8 cellular contexts compared by ENCODE assay signal in the genomic region with DNA sequence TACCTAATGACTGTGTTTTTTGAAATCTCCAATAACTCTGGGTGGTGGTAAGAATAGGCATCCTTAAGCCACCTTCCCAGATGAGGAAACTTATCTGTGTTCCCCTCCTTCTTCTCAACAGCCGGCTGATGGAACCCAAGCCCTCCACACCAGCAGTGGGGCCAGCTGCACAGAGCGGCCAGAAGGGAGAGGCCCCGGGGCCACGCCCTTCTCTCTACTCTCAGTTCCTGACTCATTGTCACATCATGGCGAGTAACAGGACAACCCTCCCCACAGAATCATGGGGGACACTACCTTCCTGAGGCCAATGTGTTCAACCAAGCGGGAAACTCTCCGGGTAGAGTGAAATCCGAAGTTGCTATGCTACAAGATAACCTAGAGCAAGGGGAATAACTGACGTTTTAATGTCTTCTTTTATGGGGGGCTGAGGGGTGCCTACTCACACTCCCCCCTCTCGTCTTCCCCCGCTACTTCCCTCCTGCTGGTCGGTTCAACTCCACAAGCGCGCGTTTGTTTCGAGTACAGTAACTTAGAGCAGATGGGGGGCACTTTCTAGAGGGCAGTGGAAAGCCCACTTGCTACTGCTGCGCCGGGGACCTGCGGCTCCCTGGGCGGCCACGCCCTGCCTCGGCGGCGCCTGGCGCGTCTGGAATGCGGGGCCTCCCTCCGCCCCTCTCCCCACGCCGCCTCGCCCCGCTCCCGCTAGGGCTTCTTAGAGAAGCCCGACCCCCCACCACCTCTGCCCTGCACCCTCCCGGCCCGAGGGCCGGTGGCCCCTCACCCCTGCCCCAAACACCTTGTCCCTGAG. TPM values are rescaled to one million over a fixed set of nuclear protein-coding genes. Genes with fewer than 3 reads are reported as not detected.
DNase-seq lines count a peak whose midpoint lies in the region; ATAC-seq and TF ChIP-seq lines count a peak whose summit lies in the region.

No MANE protein-coding gene starts in this region.

- H3K4me2 ChIP-seq in PC-9 (peak overlapping the region; percentile 76), parathyroid adenoma (ENCODE audit: low read length) (peak overlapping the region; percentile 83)

- intact Hi-C loops in PC-9 (cut with micrococcal nuclease; ENCODE audit: unreplicated experiment): loop anchor here (5.0 kb wide), 1 partner anchor 35 kb away; no protein-coding TSS in a partner anchor

- H3F3A ChIP-seq in PC-9 (ENCODE audit: insufficient read depth, low read depth): peaks cover 41% of the 10 kb centered on the region

- H3K79me2 ChIP-seq in PC-9 (ENCODE audit: low read depth): peaks cover 46% of the 10 kb centered on the region
- peaks cover 2% of the 10 kb centered on the region for H3K79me2 ChIP-seq in parathyroid adenoma

- H4K20me1 ChIP-seq in PC-9 (ENCODE audit: insufficient read depth): peaks cover 3% of the 10 kb centered on the region

- no peak for TF ChIP-seq POLR2A in gastroesophageal sphincter (IDR thresholded peaks at IDR 0.05)

- H3K4me1 ChIP-seq in BE2C (peaks cover 38% of the 10 kb centered on the region), PC-9 (replicated peaks; ENCODE audit: insufficient read depth) (peaks cover 52% of the 10 kb centered on the region), gastroesophageal sphincter (peaks cover 6 to 62% (median 30%) of the 10 kb centered on the region in 3 donors), parathyroid adenoma (no peaks in the 10 kb centered on the region)

- 5% methylated on average over 14 of the region's 37 CpGs; no CpG with 5 or more reads in 1 of the 2 donors for WGBS in gastroesophageal sphincter (ENCODE audit: low coverage in 1 of 2), 2 donors

- peaks cover 17% of the 10 kb centered on the region for H3K36me3 ChIP-seq in BE2C
- 0 out of 2 replicates have a peak, but pooled peaks cover 9% of the 10 kb centered on the region for H3K36me3 ChIP-seq in PC-9 (ENCODE audit: low read depth)
- peaks cover 0 to 5% of the 10 kb centered on the region in 2 donors for H3K36me3 ChIP-seq in gastroesophageal sphincter
- H3K36me3 ChIP-seq in parathyroid adenoma (ENCODE audit: control insufficient read depth, insufficient read depth, low read length): no peaks in the 10 kb centered on the region

- ATAC-seq in GM18909 (IDR thresholded peaks at IDR 0.05; ENCODE audit: poor library complexity, unreplicated experiment): peak; percentile 72
- ATAC-seq in HG03097 (IDR thresholded peaks at IDR 0.05; ENCODE audit: low FRiP score, unreplicated experiment): peak; percentile 75
- ATAC-seq in gastroesophageal sphincter: peak; percentile 52

- no peaks in the 10 kb centered on the region for H3K9me3 ChIP-seq in BE2C
- H3K9me3 ChIP-seq in PC-9 (ENCODE audit: insufficient read depth, low read depth): no peaks in the 10 kb centered on the region
- H3K9me3 ChIP-seq in gastroesophageal sphincter: no peaks in the 10 kb centered on the region
- H3K9me3 ChIP-seq in parathyroid adenoma (ENCODE audit: control insufficient read depth, low read length): no peaks in the 10 kb centered on the region

- no peak for TF ChIP-seq EP300 in gastroesophageal sphincter (IDR thresholded peaks at IDR 0.05)

- H3K9me2 ChIP-seq in PC-9 (ENCODE audit: insufficient read depth): no peaks in the 10 kb centered on the region

- POLR2A ChIA-PET in PC-9 (lab: Charles Lee; ENCODE audit: unreplicated experiment): interaction anchor here (1.1 to 1.4 kb wide), 2 partner anchors 10 to 23 kb away, joined by 6 to 49 read pairs (median 18); no protein-coding TSS in a partner anchor

- DNase-seq in BE2C: peak; percentile 73
- DNase-seq in PC-9: peak in 1 of 2 experiments; percentile 79
- DNase-seq in activated T-helper 9 cell treated with anti-CD3 and anti-CD28 coated beads, Interleukin-2, amount 50 U/mL, for 16 hours (ENCODE audit: low read depth): peak; percentile 45
- DNase-seq in NCI-H187 treated with DMSO at 0.1 percent for 48 hours (lab: John Stamatoyannopoulos, UW): no peak

- H3K27me3 ChIP-seq in BE2C: no peaks in the 10 kb centered on the region
- no peaks in the 10 kb centered on the region for H3K27me3 ChIP-seq in PC-9 (ENCODE audit: insufficient read depth, low read depth)
- no peaks in the 10 kb centered on the region for H3K27me3 ChIP-seq in gastroesophageal sphincter
- H3K27me3 ChIP-seq in parathyroid adenoma (ENCODE audit: control insufficient read depth, insufficient read depth, low read length): no peaks in the 10 kb centered on the region

- CTCF ChIA-PET in PC-9 (lab: Charles Lee): interaction anchor here (0.7 kb wide), 1 partner anchor 1121 kb away, joined by 3 read pairs; no protein-coding TSS in a partner anchor

- BruUV-seq in PC-9 (replicated peaks; lab: Mats Ljungman, UMichigan): no TSS peak

- TF ChIP-seq CTCF in BE2C (IDR thresholded peaks at IDR 0.05; ENCODE audit: low read depth, low read length) (no peak), PC-9 (conservative IDR thresholded peaks at IDR 0.05) (no peak), gastroesophageal sphincter (IDR thresholded peaks at IDR 0.05) (no peak), parathyroid adenoma (IDR thresholded peaks at IDR 0.05) (no peak)

- peak overlapping the region; percentile 1 for H3K9ac ChIP-seq in parathyroid adenoma

- H3K4me3 ChIP-seq in BE2C (ENCODE audit: low read depth, low read length) (peak overlapping the region; percentile 67), PC-9 (peak overlapping the region; percentile 68), gastroesophageal sphincter (peak overlapping the region; percentile 91 to 97), parathyroid adenoma (ENCODE audit: low read depth, low read length) (peak overlapping the region; percentile 63)

- H2AFZ ChIP-seq in PC-9: no peak overlapping the region
- peak overlapping the region; percentile 73 for H2AFZ ChIP-seq in parathyroid adenoma

- peak overlapping the region; percentile 94 for H3K27ac ChIP-seq in PC-9
- H3K27ac ChIP-seq in gastroesophageal sphincter: peak overlapping the region; percentile 93 to 99 (median 97)
- peak overlapping the region; percentile 75 for H3K27ac ChIP-seq in parathyroid adenoma

RNA-seq across cellular contexts. Expression of a gene that starts 0.6 kb away (rescaled TPM):
- 333 TPM for polyA plus RNA-seq in BE2C (2012; ENCODE audit: insufficient read depth, insufficient read length, low read depth)
- total RNA-seq in PC-9 (2021): 1,720 and 1,743 TPM in 2 replicates
- 100 to 1,000 TPM; 301 to 793 (median 570) TPM for total RNA-seq in gastroesophageal sphincter
